8 cellular contexts compared by ENCODE assay signal in the genomic region with DNA sequence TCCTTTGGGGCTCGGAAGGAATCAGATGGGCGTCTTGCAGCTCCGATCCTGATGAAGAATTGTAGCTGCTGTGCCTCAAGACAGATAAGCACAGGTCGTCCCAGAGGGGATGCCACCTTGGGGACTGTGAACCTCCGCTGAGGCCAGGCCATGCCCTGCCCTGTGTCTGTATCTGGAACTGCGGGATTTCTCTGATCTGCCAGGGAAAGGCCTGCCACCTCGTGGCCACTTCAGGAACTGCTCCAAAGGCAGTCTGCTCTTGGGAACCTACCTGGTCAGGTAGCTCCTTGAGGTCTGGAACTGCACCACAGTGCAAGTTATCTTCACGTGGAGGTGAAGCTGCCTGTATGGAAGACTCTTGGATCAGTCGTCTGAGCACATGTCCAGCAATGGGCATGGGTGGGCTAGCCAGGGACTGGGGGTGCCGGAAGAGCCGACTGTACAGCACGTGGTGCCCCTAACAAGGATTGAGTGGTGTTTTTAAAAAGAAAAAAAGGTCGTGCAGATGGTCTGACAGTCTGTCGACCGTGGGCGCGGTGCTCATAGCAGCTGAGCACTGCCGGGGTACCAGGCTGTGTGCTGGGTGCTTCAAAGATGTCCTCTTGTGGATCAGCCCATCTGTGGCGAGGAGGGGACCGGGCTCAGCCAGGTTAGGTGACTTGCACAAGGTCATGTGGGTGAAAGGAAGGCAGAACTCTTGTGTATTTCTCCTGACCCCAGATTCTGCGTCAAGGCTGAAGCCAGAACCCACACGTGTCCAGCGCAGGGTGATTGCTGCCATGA. TPM values are rescaled to one million over a fixed set of nuclear protein-coding genes. Genes with fewer than 3 reads are reported as not detected.
A peak's percentile ranks its signal among the peaks of the same experiment; 100 is the strongest.
DNase-seq lines count a peak whose midpoint lies in the region; ATAC-seq, FAIRE-seq and TF ChIP-seq lines count a peak whose summit lies in the region.

No MANE protein-coding gene starts in this region.

- peak; percentile 87 for FAIRE-seq in GM12892 (lab: Jason Lieb, UNC)
- FAIRE-seq in bronchial epithelial cell (lab: Jason Lieb, UNC): peak; percentile 23

- H3K27me3 ChIP-seq in bronchial epithelial cell (ENCODE audit: control insufficient read depth, insufficient read depth, low read length) (no peaks in the 10 kb centered on the region), kidney epithelial cell (ENCODE audit: control insufficient read depth, insufficient read depth, low read length) (peaks cover 2% of the 10 kb centered on the region)

- peak; percentile 60 for DNase-seq in GM12892 (ENCODE audit: insufficient read length)
- DNase-seq in NCI-H2227 treated with DMSO at 0.1 percent for 48 hours (lab: John Stamatoyannopoulos, UW): peak; percentile 4
- peak; percentile 71 to 81 (median 76) for DNase-seq in activated CD4-positive, CD25-positive, alpha-beta regulatory T cell (lab: John Stamatoyannopoulos, UW)
- peak; percentile 76 for DNase-seq in bronchial epithelial cell (ENCODE audit: low read depth)
- DNase-seq in kidney epithelial cell (ENCODE audit: low read depth): no peak
- peak; percentile 79 for DNase-seq in stimulated activated CD4-positive, alpha-beta T cell treated with anti-CD3 and anti-CD28 coated beads, Interleukin-2, amount 100 ng/mL, for 4 hours (ENCODE audit: low read depth)
- no peak for DNase-seq in NCI-H446 treated with DMSO at 0.1 percent for 48 hours (lab: John Stamatoyannopoulos, UW)

- TF ChIP-seq CTCF in bronchial epithelial cell (IDR thresholded peaks at IDR 0.05; ENCODE audit: insufficient read depth, low read length, severe bottlenecking) (peak; percentile 99), kidney epithelial cell (IDR thresholded peaks at IDR 0.05; ENCODE audit: insufficient read depth, low read length, poor library complexity, severe bottlenecking) (peak; percentile 95)

- H3K36me3 ChIP-seq in bronchial epithelial cell (ENCODE audit: control insufficient read depth, insufficient read depth, low read length) (peaks cover 2% of the 10 kb centered on the region), kidney epithelial cell (ENCODE audit: control insufficient read depth, insufficient read depth, low read length) (no peaks in the 10 kb centered on the region)

- ATAC-seq in HG03039 (IDR thresholded peaks at IDR 0.05; ENCODE audit: unreplicated experiment): peak; percentile 32

- no peak for TF ChIP-seq POLR2A in GM12892 (IDR thresholded peaks at IDR 0.05; ENCODE audit: low read depth, low read length)

- H3K4me3 ChIP-seq in bronchial epithelial cell (ENCODE audit: low read depth, low read length) (no peak overlapping the region), kidney epithelial cell (ENCODE audit: low read depth, low read length) (no peak overlapping the region)

RNA-seq across cellular contexts. Expression of gene GRPEL1, which starts 3.1 kb away (rescaled TPM):
- polyA plus RNA-seq in GM12892 (2012; ENCODE audit: missing spikeins): 36.3 TPM
- total RNA-seq in bronchial epithelial cell: 67.4 and 91.0 TPM in 2 replicates
- total RNA-seq in kidney epithelial cell: 31.5 and 43.9 TPM in 2 replicates

RNA-seq across cellular contexts. Expression of gene TADA2B, which starts 27.7 kb away (rescaled TPM):
- polyA plus RNA-seq in GM12892 (2012; ENCODE audit: missing spikeins): 5.9 TPM
- total RNA-seq in bronchial epithelial cell: 12.1 and 14.6 TPM in 2 replicates
- 26.9 and 27.9 TPM in 2 replicates for total RNA-seq in kidney epithelial cell

Comparison
In these comparisons a context has a peak if more than half of its experiments do, and no peak if none do; other contexts are left out.
1. DNase-seq: peak in GM12892 (single experiment), NCI-H2227 treated with DMSO at 0.1 percent for 48 hours (single experiment), activated CD4-positive, CD25-positive, alpha-beta regulatory T cell (4 of 4), bronchial epithelial cell (single experiment) and stimulated activated CD4-positive, alpha-beta T cell treated with anti-CD3 and anti-CD28 coated beads, Interleukin-2, amount 100 ng/mL, for 4 hours (single experiment); none in kidney epithelial cell (single experiment) and NCI-H446 treated with DMSO at 0.1 percent for 48 hours (single experiment).